In the genomic region with DNA sequence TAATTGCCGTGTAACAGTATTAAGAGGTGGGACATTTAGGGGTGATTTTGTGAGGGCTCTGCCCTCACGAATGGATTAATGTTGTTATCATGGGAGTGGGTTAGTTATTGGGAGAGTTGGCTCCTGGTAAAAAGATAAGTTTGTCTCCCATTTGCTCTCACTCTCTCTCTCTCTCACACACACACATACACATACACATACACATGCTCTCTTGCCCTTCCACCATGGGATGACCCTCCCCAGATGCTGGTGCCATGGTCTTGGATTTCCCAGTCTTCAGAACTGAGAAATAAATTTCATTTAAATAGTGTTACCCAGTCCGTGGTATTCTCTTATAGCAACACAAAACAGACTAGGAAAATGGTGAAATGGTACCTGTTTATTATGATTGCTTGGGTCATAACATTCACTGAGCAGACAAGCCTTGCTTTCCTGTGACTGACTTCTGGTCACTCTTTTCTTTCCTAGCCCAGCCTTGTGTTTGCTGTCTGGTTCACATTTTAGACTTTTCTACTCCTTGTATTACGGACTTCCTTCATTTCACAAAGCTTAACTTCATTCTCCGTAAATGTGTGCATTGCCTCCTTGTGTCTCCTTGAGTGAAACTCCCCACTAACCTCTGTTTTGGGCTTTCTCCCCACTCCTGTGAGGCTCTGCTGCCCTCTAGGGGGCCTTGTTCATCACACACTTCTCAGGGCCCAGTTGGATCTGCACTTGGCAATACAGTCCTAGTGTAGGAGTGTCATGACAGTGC, we compare ENCODE assay signal across 8 cellular contexts.
DNase-seq lines count a peak whose midpoint lies in the region; ATAC-seq and TF ChIP-seq lines count a peak whose summit lies in the region.

No MANE protein-coding gene starts in this region.

- H3K9me2 ChIP-seq in HCT116 (ENCODE audit: insufficient read depth) (no peaks in the 10 kb centered on the region), MM.1S (replicated peaks; ENCODE audit: insufficient read depth, low read length) (no peaks in the 10 kb centered on the region)

- peak overlapping the region; percentile 69 for H2AFZ ChIP-seq in HCT116 (ENCODE audit: low read depth, low read length, poor library complexity, severe bottlenecking)
- peak overlapping the region; percentile 46; the same call in 1 of the 2 replicates for H2AFZ ChIP-seq in MM.1S (ENCODE audit: low read length)

- BruUV-seq in HCT116 (replicated peaks; lab: Mats Ljungman, UMichigan) = no TSS peak

- RAD21 ChIA-PET in HCT116 (lab: Charles Lee; ENCODE audit: low non-redundant PET in 1 of 2, low total read pairs in 2 of 2, uncharacterized antibody in 2 of 2, unreplicated experiment in 2 of 2) = interaction anchor here (0.7 to 1.6 kb wide), 5 partner anchors 202 to 666 kb away, joined by 3 to 6 read pairs (median 4); no protein-coding TSS in a partner anchor

- H3K27ac ChIP-seq in HCT116 (ENCODE audit: low read depth, low read length) (no peak overlapping the region), MM.1S (ENCODE audit: low read length) (no peak overlapping the region), adrenal gland (no peak overlapping the region), sigmoid colon (no peak overlapping the region)

- intact Hi-C loops in HCT116 (cut with micrococcal nuclease) (loop anchor here (1.0 to 5.0 kb wide), 9 partner anchors 207 to 1192 kb away; partner anchors contain the start of gene CTSC), adrenal gland (cut with DNase I) (loop anchor here in 1 of 2 donors (10.0 kb wide), 1 partner anchor 59 kb away; no protein-coding TSS in a partner anchor), left ventricle myocardium superior (cut with micrococcal nuclease) (no loop called here), sigmoid colon (cut with DNase I) (loop anchor here (1.0 to 10.0 kb wide), 4 partner anchors 249 to 1191 kb away; no protein-coding TSS in a partner anchor)

- H3K4me1 ChIP-seq in HCT116 (ENCODE audit: control insufficient read depth in 1 of 2, insufficient read depth in 2 of 2, low read length in 2 of 2) = peaks cover 0 to 2% of the 10 kb centered on the region in 2 experiments; a peak in 1 of 4 replicates
- H3K4me1 ChIP-seq in MM.1S (ENCODE audit: low read length) = no peaks in the 10 kb centered on the region
- H3K4me1 ChIP-seq in adrenal gland (replicated peaks in 1 of 2) = no peaks in the 10 kb centered on the region
- peaks cover 0 to 4% (median 0%) of the 10 kb centered on the region in 4 donors for H3K4me1 ChIP-seq in sigmoid colon

- no peaks in the 10 kb centered on the region for H3K36me3 Mint-ChIP-seq in T-cell

- peak; percentile 100 for TF ChIP-seq RAD21 in HCT116 (IDR thresholded peaks at IDR 0.05; ENCODE audit: low read depth)

- H3K79me2 ChIP-seq in HCT116 (ENCODE audit: insufficient read depth, low read length) (no peaks in the 10 kb centered on the region), MM.1S (ENCODE audit: low read length) (no peaks in the 10 kb centered on the region)

- H4K20me1 ChIP-seq in HCT116 (ENCODE audit: insufficient read depth) (no peaks in the 10 kb centered on the region), MM.1S (ENCODE audit: insufficient read depth, low read length) (no peaks in the 10 kb centered on the region)

- H3K9ac ChIP-seq in HCT116 (ENCODE audit: low read length) = no peak overlapping the region
- H3K9ac ChIP-seq in MM.1S (ENCODE audit: low read length) = 0 out of 2 replicates have a peak overlapping the region, but pooled peaks have one; percentile 1

- 42 to 55% (median 47%) methylated on average over 5 of the region's 5 CpGs for WGBS in adrenal gland, 4 donors
- 45 to 53% methylated on average over 5 of the region's 5 CpGs for WGBS in sigmoid colon, 2 donors

- H3K27ac Mint-ChIP-seq in T-cell = peak overlapping the region in 1 of 2 donors; percentile 49

- peak; percentile 100 for ATAC-seq in HCT116
- ATAC-seq in T-cell (replicated peaks in 1 of 4) = peak; percentile 85 to 98 (median 96)
- ATAC-seq in left ventricle myocardium superior = peak; percentile 98

- TF ChIP-seq CTCF in GM12865 (IDR thresholded peaks at IDR 0.05; ENCODE audit: insufficient read depth, low read depth, low read length, missing control alignments) (peak; percentile 90), HCT116 (IDR thresholded peaks at IDR 0.05 in 2 of 3, conservative IDR thresholded peaks at IDR 0.05 in 1 of 3; ENCODE audit: borderline replicate concordance in 1 of 3, insufficient read depth in 1 of 3, low read depth in 2 of 3, low read length in 2 of 3) (peak; percentile 93 to 99 (median 98)), MM.1S (IDR thresholded peaks at IDR 0.05; ENCODE audit: low read length) (peak; percentile 98), adrenal gland (IDR thresholded peaks at IDR 0.05) (peak; percentile 89 to 98 (median 94)), sigmoid colon (IDR thresholded peaks at IDR 0.05) (peak; percentile 87 to 97 (median 94))

- H3K27me3 ChIP-seq in HCT116 (ENCODE audit: insufficient read depth, low read length) (no peaks in the 10 kb centered on the region), MM.1S (replicated peaks; ENCODE audit: insufficient read depth, low read length) (no peaks in the 10 kb centered on the region), adrenal gland (no peaks in the 10 kb centered on the region), sigmoid colon (no peaks in the 10 kb centered on the region)

- H3F3A ChIP-seq in MM.1S (ENCODE audit: insufficient read depth, low read length) = no peaks in the 10 kb centered on the region

- H3K36me3 ChIP-seq in HCT116 (ENCODE audit: control insufficient read depth in 1 of 2, insufficient read depth in 2 of 2, low read length in 2 of 2) (no peaks in the 10 kb centered on the region), MM.1S (replicated peaks; ENCODE audit: insufficient read depth, low read length) (no peaks in the 10 kb centered on the region), adrenal gland (replicated peaks in 1 of 2) (no peaks in the 10 kb centered on the region), sigmoid colon (no peaks in the 10 kb centered on the region)

- H3K27me3 Mint-ChIP-seq in T-cell = no peaks in the 10 kb centered on the region

- POLR2A ChIA-PET in HCT116 (lab: Charles Lee) (interaction anchor here (1.6 kb wide), 1 partner anchor 528 kb away, joined by 3 read pairs; no protein-coding TSS in a partner anchor), T-cell (lab: Charles Lee) (no interaction called here)

- peaks cover 4 to 7% (median 5%) of the 10 kb centered on the region in 3 donors for H3K4me1 Mint-ChIP-seq in T-cell

- no peaks in the 10 kb centered on the region for H3K9me3 Mint-ChIP-seq in T-cell

- no peak for TF ChIP-seq POLR2A in HCT116 (IDR thresholded peaks at IDR 0.05; ENCODE audit: borderline replicate concordance, extremely low read depth, insufficient read depth, insufficient read length)
- TF ChIP-seq POLR2A in adrenal gland (IDR thresholded peaks at IDR 0.05) = no peak
- TF ChIP-seq POLR2A in sigmoid colon (IDR thresholded peaks at IDR 0.05) = no peak

- no peak for TF ChIP-seq EP300 in sigmoid colon (IDR thresholded peaks at IDR 0.05)

- DNase-seq in GM12865 (ENCODE audit: low read depth) (peak; percentile 90), HCT116 (ENCODE audit: low read depth, low spot score) (peak; percentile 81), MM.1S (peak; percentile 80), T-cell (peak; percentile 36 to 78 (median 69)), adrenal gland (peak; percentile 75 to 92 (median 80)), left ventricle myocardium superior (peak; percentile 73), sigmoid colon (peak; percentile 89), GOT3 (lab: John Stamatoyannopoulos, UW) (no peak)

- CTCF ChIA-PET in HCT116 (lab: Charles Lee) = interaction anchor here (0.6 to 4.0 kb wide), 14 partner anchors 11 to 1123 kb away, joined by 3 to 53 read pairs (median 4); partner anchors contain the start of gene RAB38
- CTCF ChIA-PET in T-cell (lab: Charles Lee) = interaction anchor here (0.5 to 4.1 kb wide), 14 partner anchors 8 to 1191 kb away, joined by 3 to 37 read pairs (median 4); no protein-coding TSS in a partner anchor

- peak overlapping the region; percentile 42 for H3K4me2 ChIP-seq in HCT116 (ENCODE audit: low read length)
- H3K4me2 ChIP-seq in MM.1S (ENCODE audit: low read depth, low read length) = peak overlapping the region; percentile 10; the same call in 1 of the 2 replicates

- H3K4me3 Mint-ChIP-seq in T-cell = no peak overlapping the region

- no peaks in the 10 kb centered on the region for H3K9me3 ChIP-seq in HCT116 (ENCODE audit: control insufficient read depth in 1 of 2, insufficient read depth in 1 of 2, low read depth in 1 of 2, low read length in 2 of 2)
- H3K9me3 ChIP-seq in MM.1S (replicated peaks; ENCODE audit: insufficient read depth, low read length) = no peaks in the 10 kb centered on the region
- no peaks in the 10 kb centered on the region for H3K9me3 ChIP-seq in adrenal gland (replicated peaks in 1 of 3)
- no peaks in the 10 kb centered on the region for H3K9me3 ChIP-seq in sigmoid colon

- H3K4me3 ChIP-seq in GM12865 (ENCODE audit: low read depth, low read length) = no peak overlapping the region
- no peak overlapping the region for H3K4me3 ChIP-seq in HCT116 (replicated peaks in 1 of 2; ENCODE audit: low read depth in 1 of 2, low read length in 2 of 2)
- H3K4me3 ChIP-seq in MM.1S (ENCODE audit: low read length) = no peak overlapping the region
- H3K4me3 ChIP-seq in adrenal gland = no peak overlapping the region
- H3K4me3 ChIP-seq in sigmoid colon = no peak overlapping the region

TF ChIP-seq in HCT116, 20 proteins besides CTCF, POLR2A, EP300 and RAD21:
- TF ChIP-seq YY1 (IDR thresholded peaks at IDR 0.05; ENCODE audit: extremely low read depth, insufficient replicate concordance, low read depth, low read length) (peak; percentile 42), SP1 (IDR thresholded peaks at IDR 0.05; ENCODE audit: low read depth) (no peak), ZFX (IDR thresholded peaks at IDR 0.05) (no peak), CBX3 (IDR thresholded peaks at IDR 0.05; ENCODE audit: low read depth) (0 out of 2 replicates have a peak, but pooled peaks have one; percentile 34)
TF ChIP-seq in HCT116: peak in this region for 2.
